ENCODE assay signal across 12 cellular contexts in the genomic region with DNA sequence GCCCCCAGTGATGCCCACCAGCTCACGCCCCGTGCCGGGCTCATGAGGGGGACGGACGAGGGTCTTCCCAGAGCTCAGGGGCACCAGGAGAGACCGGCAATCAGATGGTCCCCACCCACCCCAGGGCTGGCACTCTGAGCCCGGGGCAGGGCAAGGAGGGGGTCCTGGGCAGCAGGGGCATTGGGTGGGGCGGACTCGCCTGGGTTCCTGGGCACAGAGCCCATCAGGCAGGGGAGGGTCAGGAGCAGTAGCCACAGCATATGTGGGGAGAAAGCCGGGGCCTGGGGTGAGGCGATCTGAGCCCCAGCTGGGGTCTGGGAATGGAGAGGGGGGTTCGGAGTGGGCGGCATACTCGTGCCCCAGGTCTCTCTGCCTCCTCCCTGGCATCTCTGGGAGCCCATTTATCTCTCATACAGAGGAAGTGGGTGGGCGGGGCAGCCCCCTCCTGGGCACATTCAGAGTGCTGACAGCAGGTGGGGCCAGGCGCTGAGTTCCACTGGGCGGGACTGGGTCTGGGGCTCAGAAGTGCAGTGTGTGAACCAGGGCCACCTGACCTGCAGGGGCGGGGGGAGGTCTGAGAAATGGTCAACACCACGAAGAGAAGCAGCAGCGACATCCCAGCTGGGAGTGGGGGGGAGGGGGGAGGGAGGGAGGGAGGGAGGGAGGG. TPM values are rescaled to one million over a fixed set of nuclear protein-coding genes. Genes with fewer than 3 reads are reported as not detected.
DNase-seq lines count a peak whose midpoint lies in the region; ATAC-seq, FAIRE-seq and TF ChIP-seq lines count a peak whose summit lies in the region.
"Had no signal": no experiment of that assay in that cellular context is flagged by ENCODE, and none has a peak within 500 bp of the region (broad histone marks: within the 10 kb centered on the region; RNA-seq: fewer than 3 reads in every experiment).

No MANE protein-coding gene starts in this region.

- no peaks in the 10 kb centered on the region for H3K36me3 Mint-ChIP-seq in activated CD8-positive, alpha-beta T cell treated with anti-CD3 and anti-CD28 coated beads, Interleukin-2, amount 10 ng/mL, durations not matched to agents 7 days and 5 days (ENCODE audit: low read depth)
- H3K36me3 Mint-ChIP-seq: activated naive CD8-positive, alpha-beta T cell; natural killer cell treated with Interleukin-12 subunit alpha and Interleukin-12 subunit beta and Interleukin-15 and Interleukin-18, amount 100 ng/mL, for 72 hours had no signal

- TF ChIP-seq RAD21 in A549 (conservative IDR thresholded peaks at IDR 0.05 in 1 of 2, IDR thresholded peaks at IDR 0.05 in 1 of 2): no peak

- no peak for TF ChIP-seq POLR2A in A549 (IDR thresholded peaks at IDR 0.05; ENCODE audit: low read length)

- CTCF ChIA-PET in A549 (lab: Yijun Ruan, JAX): interaction anchor here (0.9 to 3.2 kb wide), 4 partner anchors 11 to 183 kb away, joined by 3 to 20 read pairs (median 4); no protein-coding TSS in a partner anchor
- CTCF ChIA-PET in activated CD8-positive, alpha-beta T cell treated with anti-CD3 and anti-CD28 coated beads, Interleukin-2, amount 10 ng/mL, durations not matched to agents 7 days and 5 days (lab: Charles Lee): no interaction called here

- FAIRE-seq in A549 (lab: Jason Lieb, UNC): no peak

- peaks cover 8% of the 10 kb centered on the region; the same call in 1 of the 3 replicates for H3K4me1 ChIP-seq in A549
- H3K4me1 ChIP-seq: uterus had no signal

- peaks cover 24% of the 10 kb centered on the region for H3K27me3 Mint-ChIP-seq in activated CD8-positive, alpha-beta T cell treated with anti-CD3 and anti-CD28 coated beads, Interleukin-2, amount 10 ng/mL, durations not matched to agents 7 days and 5 days (ENCODE audit: low read depth)

- peak overlapping the region; percentile 34; the same call in 1 of the 3 replicates for H3K4me2 ChIP-seq in A549

- POLR2A ChIA-PET in A549 (lab: Yijun Ruan, JAX): no interaction called here
- POLR2A ChIA-PET in activated CD8-positive, alpha-beta T cell treated with anti-CD3 and anti-CD28 coated beads, Interleukin-2, amount 10 ng/mL, durations not matched to agents 7 days and 5 days (lab: Charles Lee): no interaction called here

- no peak overlapping the region for H3K27ac ChIP-seq in A549
- H3K27ac ChIP-seq: SK-N-MC, uterus had no signal

- H3K4me3 ChIP-seq in A549: no peak overlapping the region
- H3K4me3 ChIP-seq: SK-N-MC, uterus had no signal

- no peaks in the 10 kb centered on the region for H3K9me3 ChIP-seq in A549
- H3K9me3 ChIP-seq: uterus had no signal

- no peaks in the 10 kb centered on the region for H3K4me1 Mint-ChIP-seq in activated CD8-positive, alpha-beta T cell treated with anti-CD3 and anti-CD28 coated beads, Interleukin-2, amount 10 ng/mL, durations not matched to agents 7 days and 5 days (ENCODE audit: low read depth)

- H3K9me3 Mint-ChIP-seq in activated CD8-positive, alpha-beta T cell treated with anti-CD3 and anti-CD28 coated beads, Interleukin-2, amount 10 ng/mL, durations not matched to agents 7 days and 5 days (ENCODE audit: insufficient read depth): no peaks in the 10 kb centered on the region
- H3K9me3 Mint-ChIP-seq: natural killer cell treated with Interleukin-12 subunit alpha and Interleukin-12 subunit beta and Interleukin-15 and Interleukin-18, amount 100 ng/mL, for 72 hours had no signal

- ATAC-seq in A549 (no peak), HG03175 (IDR thresholded peaks at IDR 0.05; ENCODE audit: unreplicated experiment) (no peak)
- ATAC-seq in activated CD8-positive, alpha-beta T cell treated with anti-CD3 and anti-CD28 coated beads, Interleukin-2, amount 10 ng/mL, durations not matched to agents 7 days and 5 days: no peak
- ATAC-seq: natural killer cell treated with Interleukin-12 subunit alpha and Interleukin-12 subunit beta and Interleukin-15 and Interleukin-18, amount 100 ng/mL, for 72 hours had no signal

- DNase-seq in A549 (ENCODE audit: low read depth in 1 of 2, low spot score in 1 of 2) (no peak), COR-L47 (lab: John Stamatoyannopoulos, UW) (peak; percentile 68), activated gamma-delta T cell (lab: John Stamatoyannopoulos, UW) (no peak), SIG-M5 (lab: John Stamatoyannopoulos, UW) (no peak)
- DNase-seq in activated CD8-positive, alpha-beta T cell treated with anti-CD3 and anti-CD28 coated beads, Interleukin-2, amount 10 ng/mL, durations not matched to agents 7 days and 5 days: peak; percentile 27
- DNase-seq: activated CD4-positive, alpha-beta T cell treated with anti-CD3 and anti-CD28 coated beads for 4 hours; KG1; uterus had no signal

- no peak overlapping the region for H3K27ac Mint-ChIP-seq in activated CD8-positive, alpha-beta T cell treated with anti-CD3 and anti-CD28 coated beads, Interleukin-2, amount 10 ng/mL, durations not matched to agents 7 days and 5 days
- H3K27ac Mint-ChIP-seq: activated naive CD8-positive, alpha-beta T cell; natural killer cell treated with Interleukin-12 subunit alpha and Interleukin-12 subunit beta and Interleukin-15 and Interleukin-18, amount 100 ng/mL, for 72 hours had no signal

- no peak overlapping the region for H3K4me3 Mint-ChIP-seq in activated CD8-positive, alpha-beta T cell treated with anti-CD3 and anti-CD28 coated beads, Interleukin-2, amount 10 ng/mL, durations not matched to agents 7 days and 5 days
- H3K4me3 Mint-ChIP-seq: activated naive CD8-positive, alpha-beta T cell; natural killer cell treated with Interleukin-12 subunit alpha and Interleukin-12 subunit beta and Interleukin-15 and Interleukin-18, amount 100 ng/mL, for 72 hours had no signal

- 55% methylated on average over 9 of the region's 20 CpGs for whole genome bisulfite sequencing in A549 (ENCODE audit: missing lambda C conversion rate)

- no peak for TF ChIP-seq EP300 in A549 (IDR thresholded peaks at IDR 0.05)

- TF ChIP-seq CTCF in A549 (IDR thresholded peaks at IDR 0.05): no peak

TF ChIP-seq in A549, 52 proteins besides CTCF, POLR2A, EP300 and RAD21:
- TF ChIP-seq CBX8 (IDR thresholded peaks at IDR 0.05): no peak

RNA-seq across cellular contexts. Expression of a gene that starts 20.5 kb away (rescaled TPM):
- polyA plus RNA-seq in A549 (2011; rRNA removed) (131 and 170 TPM in 2 replicates), A549 (2017; fragmentation: RNase III; extraction: RNeasy Plus Mini Kit Qiagen cat#74134 plus additional on column Dnase treatment) (207 to 210 TPM (median 208 TPM) in 3 replicates)
- 90.3 and 102 TPM in 2 replicates for polyA plus RNA-seq in A549 (2012; cell fraction: cytosol; rRNA removed)
- 160 and 187 TPM in 2 replicates for polyA plus RNA-seq in A549 (2012; cell fraction: nucleus; rRNA removed)
- polyA minus RNA-seq in A549 (2011; rRNA and poly(A)+ RNA removed): 71.2 and 83.1 TPM in 2 replicates
- total RNA-seq in activated CD8-positive, alpha-beta T cell treated with anti-CD3 and anti-CD28 coated beads, Interleukin-2, amount 10 ng/mL, durations not matched to agents 7 days and 5 days: 100 to 1,000 TPM; 207 to 237 TPM

RNA-seq across cellular contexts. Expression of a gene that starts 33.1 kb away (rescaled TPM):
- not detected in 2 replicates for polyA plus RNA-seq in A549 (2011; rRNA removed)
- not detected in 2 replicates for polyA plus RNA-seq in A549 (2012; cell fraction: cytosol; rRNA removed)
- polyA plus RNA-seq in A549 (2012; cell fraction: nucleus; rRNA removed): not detected in 2 replicates
- polyA plus RNA-seq in A549 (2017; fragmentation: RNase III; extraction: RNeasy Plus Mini Kit Qiagen cat#74134 plus additional on column Dnase treatment): not detected in 3 replicates
- not detected in 2 replicates for polyA minus RNA-seq in A549 (2011; rRNA and poly(A)+ RNA removed)
- not detected for total RNA-seq in activated CD8-positive, alpha-beta T cell treated with anti-CD3 and anti-CD28 coated beads, Interleukin-2, amount 10 ng/mL, durations not matched to agents 7 days and 5 days
- total RNA-seq: natural killer cell treated with Interleukin-12 subunit alpha and Interleukin-12 subunit beta and Interleukin-15 and Interleukin-18, amount 100 ng/mL, for 72 hours had no signal

RNA-seq across cellular contexts. Expression of a gene that starts 44.5 kb away (rescaled TPM):
- polyA plus RNA-seq in A549 (2011; rRNA removed) (0.31 and 0.42 TPM in 2 replicates), A549 (2017; fragmentation: RNase III; extraction: RNeasy Plus Mini Kit Qiagen cat#74134 plus additional on column Dnase treatment) (0.26 to 0.51 TPM (median 0.32 TPM) in 3 replicates)
- polyA plus RNA-seq in A549 (2012; cell fraction: cytosol; rRNA removed): 0.32 and 0.52 TPM in 2 replicates
- 4.1 and 5.1 TPM in 2 replicates for polyA plus RNA-seq in A549 (2012; cell fraction: nucleus; rRNA removed)
- polyA minus RNA-seq in A549 (2011; rRNA and poly(A)+ RNA removed): 0.66 and 1.4 TPM in 2 replicates
- under 1 TPM; 0.24 to 0.63 TPM for total RNA-seq in activated CD8-positive, alpha-beta T cell treated with anti-CD3 and anti-CD28 coated beads, Interleukin-2, amount 10 ng/mL, durations not matched to agents 7 days and 5 days

RNA-seq across cellular contexts. Expression of a gene that starts 48.4 kb away (rescaled TPM):
- not detected in 2 replicates for polyA plus RNA-seq in A549 (2011; rRNA removed)
- 0.04 TPM in 1 of 2 replicates, not detected in the other for polyA plus RNA-seq in A549 (2012; cell fraction: cytosol; rRNA removed)
- not detected in 2 replicates for polyA plus RNA-seq in A549 (2012; cell fraction: nucleus; rRNA removed)
- not detected in 3 replicates for polyA plus RNA-seq in A549 (2017; fragmentation: RNase III; extraction: RNeasy Plus Mini Kit Qiagen cat#74134 plus additional on column Dnase treatment)
- polyA minus RNA-seq in A549 (2011; rRNA and poly(A)+ RNA removed): not detected in 2 replicates
- total RNA-seq in activated CD8-positive, alpha-beta T cell treated with anti-CD3 and anti-CD28 coated beads, Interleukin-2, amount 10 ng/mL, durations not matched to agents 7 days and 5 days: not detected

RNA-seq across cellular contexts. Expression of a gene that starts 59.0 kb away (rescaled TPM):
- polyA plus RNA-seq in A549 (2011; rRNA removed) (not detected in 2 replicates), A549 (2017; fragmentation: RNase III; extraction: RNeasy Plus Mini Kit Qiagen cat#74134 plus additional on column Dnase treatment) (not detected in 3 replicates)
- polyA plus RNA-seq in A549 (2012; cell fraction: cytosol; rRNA removed): not detected in 2 replicates
- 0.06 TPM in 1 of 2 replicates, not detected in the other for polyA plus RNA-seq in A549 (2012; cell fraction: nucleus; rRNA removed)
- not detected in 2 replicates for polyA minus RNA-seq in A549 (2011; rRNA and poly(A)+ RNA removed)
- not detected for total RNA-seq in activated CD8-positive, alpha-beta T cell treated with anti-CD3 and anti-CD28 coated beads, Interleukin-2, amount 10 ng/mL, durations not matched to agents 7 days and 5 days

Comparison
In these comparisons a context has a peak if more than half of its experiments do, and no peak if none do; other contexts are left out.
1. DNase-seq: peak in COR-L47 (single experiment) and activated CD8-positive, alpha-beta T cell treated with anti-CD3 and anti-CD28 coated beads, Interleukin-2, amount 10 ng/mL, durations not matched to agents 7 days and 5 days (single experiment); none in A549 (0 of 2), activated gamma-delta T cell (single experiment) and SIG-M5 (single experiment).